ENCODE assay signal across 9 cellular contexts in genomic region chr1:153635872-153636271, GRCh38. TPM values are rescaled to one million over a fixed set of nuclear protein-coding genes. Genes with fewer than 3 reads are reported as not detected.
A peak's percentile ranks its signal among the peaks of the same experiment; 100 is the strongest.
DNase-seq lines count a peak whose midpoint lies in the region; ATAC-seq, FAIRE-seq and TF ChIP-seq lines count a peak whose summit lies in the region.
"Had no signal": no experiment of that assay in that cellular context is flagged by ENCODE, and none has a peak within 500 bp of the region (broad histone marks: within the 10 kb centered on the region; RNA-seq: fewer than 3 reads in every experiment).

No MANE protein-coding gene starts in this region.

- H3K4me2 ChIP-seq in PC-9: peak overlapping the region; percentile 80

- H3K27ac Mint-ChIP-seq in endodermal cell: peak overlapping the region; percentile 58

- no peak for TF ChIP-seq CTCF in GM12864 (IDR thresholded peaks at IDR 0.05; ENCODE audit: low read depth, low read length, missing control alignments)
- TF ChIP-seq CTCF in PC-9 (conservative IDR thresholded peaks at IDR 0.05): no peak
- no peak for TF ChIP-seq CTCF in endodermal cell (conservative IDR thresholded peaks at IDR 0.05)
- no peak for TF ChIP-seq CTCF in pancreas (IDR thresholded peaks at IDR 0.05)

- peaks cover 32% of the 10 kb centered on the region for H3F3A ChIP-seq in PC-9 (ENCODE audit: insufficient read depth, low read depth)

- H3K9me2 ChIP-seq in PC-9 (ENCODE audit: insufficient read depth): no peaks in the 10 kb centered on the region

- H3K4me1 ChIP-seq in PC-9 (replicated peaks; ENCODE audit: insufficient read depth) (peaks cover 20% of the 10 kb centered on the region), endodermal cell (ENCODE audit: control insufficient read depth, insufficient read depth, low read length) (no peaks in the 10 kb centered on the region), pancreas (peaks cover 12 to 42% (median 30%) of the 10 kb centered on the region in 3 donors)

- H3K9me3 ChIP-seq in PC-9 (ENCODE audit: insufficient read depth, low read depth) (no peaks in the 10 kb centered on the region), endodermal cell (ENCODE audit: control insufficient read depth, low read length) (peaks cover 7% of the 10 kb centered on the region), pancreas (no peaks in the 10 kb centered on the region)

- CTCF ChIA-PET in PC-9 (lab: Charles Lee): no interaction called here

- H4K20me1 ChIP-seq in PC-9 (ENCODE audit: insufficient read depth): peaks cover 20% of the 10 kb centered on the region

- BruUV-seq in PC-9 (replicated peaks; lab: Mats Ljungman, UMichigan): no TSS peak

- peaks cover 56% of the 10 kb centered on the region for H3K36me3 Mint-ChIP-seq in endodermal cell (ENCODE audit: low read depth)

- no peaks in the 10 kb centered on the region for H3K27me3 ChIP-seq in PC-9 (ENCODE audit: insufficient read depth, low read depth)
- H3K27me3 ChIP-seq in endodermal cell (ENCODE audit: control insufficient read depth, insufficient read depth, low read length, poor library complexity, severe bottlenecking): no peaks in the 10 kb centered on the region
- no peaks in the 10 kb centered on the region for H3K27me3 ChIP-seq in pancreas

- H3K4me1 Mint-ChIP-seq in endodermal cell: peaks cover 12% of the 10 kb centered on the region

- POLR2A ChIA-PET in PC-9 (lab: Charles Lee; ENCODE audit: unreplicated experiment): interaction anchor here (0.6 kb wide), 2 partner anchors 129 to 1839 kb away, joined by 3 to 4 read pairs; no protein-coding TSS in a partner anchor

- H2AFZ ChIP-seq in PC-9: no peak overlapping the region

- ATAC-seq in pancreas (no peak), GM19463 (IDR thresholded peaks at IDR 0.05; ENCODE audit: unreplicated experiment) (no peak)

- H3K27ac ChIP-seq in PC-9: no peak overlapping the region
- no peak overlapping the region for H3K27ac ChIP-seq in endodermal cell (ENCODE audit: low read depth, low read length)
- peak overlapping the region in 2 of 4 donors; percentile 100 for H3K27ac ChIP-seq in pancreas

- intact Hi-C loops in PC-9 (cut with micrococcal nuclease; ENCODE audit: unreplicated experiment) (loop anchor here (2.0 kb wide), 1 partner anchor 35 kb away; the partner anchor contains the start of gene ILF2), pancreas (cut with DNase I) (no loop called here)

- no peak overlapping the region for H3K9ac ChIP-seq in endodermal cell (ENCODE audit: extremely low read depth, low read length, poor library complexity, severe bottlenecking)

- H3K36me3 ChIP-seq in PC-9 (ENCODE audit: low read depth): peaks cover 45% of the 10 kb centered on the region
- peaks cover 55% of the 10 kb centered on the region for H3K36me3 ChIP-seq in endodermal cell (ENCODE audit: control insufficient read depth, insufficient read depth, low read length)
- peaks cover 0 to 49% (median 34%) of the 10 kb centered on the region in 3 donors for H3K36me3 ChIP-seq in pancreas

- 95 to 100% methylated on average over 3 to 7 of the region's 7 CpGs for WGBS in endodermal cell (ENCODE audit: insufficient coverage in 1 of 2, insufficient read length in 1 of 2), 2 experiments
- 60 to 70% methylated on average over 7 of the region's 7 CpGs for WGBS in pancreas, 2 donors

- H3K27me3 Mint-ChIP-seq in endodermal cell (ENCODE audit: insufficient read depth): no peaks in the 10 kb centered on the region

- DNase-seq in GM12864 (ENCODE audit: low read depth) (no peak), PC-9 (no peak), endodermal cell (no peak), pancreas (peak in 2 of 6 donors; percentile 12 to 20), NCI-H748 treated with DMSO at 0.1 percent for 48 hours (lab: John Stamatoyannopoulos, UW) (no peak), DMS 273 (lab: John Stamatoyannopoulos, UW; ENCODE audit: unreplicated experiment) (no peak), islet precursor cell (no peak)

- no peak for FAIRE-seq in pancreas (lab: Jason Lieb, UNC)

- H3K4me3 ChIP-seq in GM12864 (ENCODE audit: low read depth, low read length) (peak overlapping the region; percentile 62; the same call in 1 of the 2 replicates), PC-9 (peak overlapping the region; percentile 96; the same call in 1 of the 2 replicates), endodermal cell (ENCODE audit: low read length) (peak overlapping the region; percentile 98), pancreas (peak overlapping the region in 3 of 4 donors; percentile 43 to 92 (median 75))

- peaks cover 65% of the 10 kb centered on the region for H3K79me2 ChIP-seq in PC-9 (ENCODE audit: low read depth)

- peak overlapping the region; percentile 98 for H3K4me3 Mint-ChIP-seq in endodermal cell

- peaks cover 4% of the 10 kb centered on the region for H3K9me3 Mint-ChIP-seq in endodermal cell

RNA-seq across cellular contexts. Expression of gene CHTOP, which starts 2.0 kb away (rescaled TPM):
- total RNA-seq in PC-9 (2021) (75.1 and 83.9 TPM in 2 replicates), endodermal cell (100 to 1,000 TPM in 1 of 2 donors, 10 to 100 TPM in 1; 98.4 to 117 TPM), pancreas (10 to 100 TPM; 27.9 to 49.2 (median 34.8) TPM)
- polyA plus RNA-seq in endodermal cell (2013, experiment 1 of 2): 115 TPM
- polyA plus RNA-seq in endodermal cell (2013, experiment 2 of 2): 106 TPM
- 10 to 100 TPM; 54.9 to 87.4 TPM for polyA plus RNA-seq in pancreas

RNA-seq across cellular contexts. Expression of gene S100A1, which starts 7.6 kb away (rescaled TPM):
- total RNA-seq in PC-9 (2021): 0.46 and 1.0 TPM in 2 replicates
- 1 to 10 TPM; 1.8 to 5.0 TPM for total RNA-seq in endodermal cell
- polyA plus RNA-seq in endodermal cell (2013, experiment 1 of 2): 1.8 TPM
- 2.2 TPM for polyA plus RNA-seq in endodermal cell (2013, experiment 2 of 2)
- 10 to 100 TPM in 1 of 6 donors, 1 to 10 TPM in 5; 1.9 to 14.0 (median 4.0) TPM for total RNA-seq in pancreas
- polyA plus RNA-seq in pancreas: 1 to 10 TPM; 2.5 to 7.9 TPM
- total RNA-seq: glomerular endothelial cell had no signal

RNA-seq across cellular contexts. Expression of gene S100A13, which starts 8.6 kb away (rescaled TPM):
- total RNA-seq in PC-9 (2021): 120 and 144 TPM in 2 replicates
- total RNA-seq in endodermal cell: 100 to 1,000 TPM; 224 to 284 TPM
- polyA plus RNA-seq in endodermal cell (2013, experiment 1 of 2): 186 TPM
- 215 TPM for polyA plus RNA-seq in endodermal cell (2013, experiment 2 of 2)
- total RNA-seq in pancreas: 10 to 100 TPM; 22.0 to 47.3 (median 30.5) TPM
- 100 to 1,000 TPM; 105 to 125 TPM for polyA plus RNA-seq in pancreas

RNA-seq across cellular contexts. Expression of gene S100A14, which starts 19.7 kb away (rescaled TPM):
- total RNA-seq in PC-9 (2021) (411 and 486 TPM in 2 replicates), endodermal cell (100 to 1,000 TPM in 1 of 2 donors, 10 to 100 TPM in 1; 53.8 to 119 TPM), pancreas (10 to 100 TPM in 4 of 6 donors, 1 to 10 TPM in 2; 3.6 to 21.6 (median 11.1) TPM)
- polyA plus RNA-seq in endodermal cell (2013, experiment 1 of 2): 1.4 TPM
- 0.54 TPM for polyA plus RNA-seq in endodermal cell (2013, experiment 2 of 2)
- 10 to 100 TPM; 20.2 to 23.7 TPM for polyA plus RNA-seq in pancreas
- total RNA-seq: glomerular endothelial cell had no signal

RNA-seq across cellular contexts. Expression of gene SNAPIN, which starts 22.6 kb away (rescaled TPM):
- total RNA-seq in PC-9 (2021) (25.4 and 29.5 TPM in 2 replicates), endodermal cell (10 to 100 TPM; 23.5 to 25.5 TPM), pancreas (10 to 100 TPM in 3 of 6 donors, 1 to 10 TPM in 3; 7.5 to 17.8 (median 10.2) TPM)
- polyA plus RNA-seq in endodermal cell (2013, experiment 1 of 2): 50.9 TPM
- polyA plus RNA-seq in endodermal cell (2013, experiment 2 of 2): 42.8 TPM
- 10 to 100 TPM; 13.5 to 27.3 TPM for polyA plus RNA-seq in pancreas
